Comparison of ENCODE assay signal across 17 cellular contexts in the genomic region with DNA sequence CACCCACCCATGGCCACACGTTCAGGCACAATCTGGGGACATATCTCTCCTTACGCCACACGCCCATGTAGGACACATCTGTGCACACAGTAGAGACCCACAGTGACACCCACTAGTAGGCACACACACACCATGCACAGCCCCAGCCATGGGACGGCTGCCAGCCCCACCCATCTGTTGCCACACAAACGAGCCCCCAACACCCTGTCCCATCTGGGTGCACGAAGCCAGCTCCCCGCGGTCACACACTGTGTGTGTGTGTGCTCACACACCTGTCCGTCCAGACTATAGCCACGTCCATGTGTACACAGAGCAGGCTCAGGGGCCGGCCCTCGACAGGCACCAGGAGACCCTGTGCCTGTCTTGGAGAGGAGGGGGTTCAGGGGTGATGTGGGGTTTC. TPM values are rescaled to one million over a fixed set of nuclear protein-coding genes. Genes with fewer than 3 reads are reported as not detected.
"Had no signal": no experiment of that assay in that cellular context is flagged by ENCODE, and none has a peak within 500 bp of the region (broad histone marks: within the 10 kb centered on the region; RNA-seq: fewer than 3 reads in every experiment).

No MANE protein-coding gene starts in this region.

- ATAC-seq: left lung, psoas muscle had no signal

- H3K4me3 ChIP-seq: dorsolateral prefrontal cortex, left lung, lung, psoas muscle, suprapubic skin, thyroid gland had no signal

- H3K9me3 ChIP-seq: left lung, psoas muscle, suprapubic skin, thyroid gland had no signal

- H3K9ac ChIP-seq: parathyroid adenoma had no signal

- DNase-seq: cortex of kidney; dorsolateral prefrontal cortex; effector CD8-positive, alpha-beta T cell; foreskin melanocyte; islet precursor cell; mesendoderm; naive B cell; small intestine; stimulated activated CD4-positive, alpha-beta T cell treated with anti-CD3 and anti-CD28 coated beads, Interleukin-12 subunit alpha, Interleukin-12 subunit beta, amount 100 ng/mL, for 4 hours; stimulated activated naive CD4-positive, alpha-beta T cell; thyroid gland had no signal

- H3K36me3 ChIP-seq: left lung, suprapubic skin, thyroid gland had no signal

- H3K4me1 ChIP-seq: psoas muscle, thyroid gland had no signal

- H3K27ac ChIP-seq: dorsolateral prefrontal cortex, left lung, parathyroid adenoma, psoas muscle, suprapubic skin, thyroid gland had no signal

- FAIRE-seq: small intestine had no signal

RNA-seq across cellular contexts. Expression of gene ERFL, which starts 10.6 kb away (rescaled TPM):
- total RNA-seq: glomerular endothelial cell, psoas muscle had no signal
